In the genomic region with DNA sequence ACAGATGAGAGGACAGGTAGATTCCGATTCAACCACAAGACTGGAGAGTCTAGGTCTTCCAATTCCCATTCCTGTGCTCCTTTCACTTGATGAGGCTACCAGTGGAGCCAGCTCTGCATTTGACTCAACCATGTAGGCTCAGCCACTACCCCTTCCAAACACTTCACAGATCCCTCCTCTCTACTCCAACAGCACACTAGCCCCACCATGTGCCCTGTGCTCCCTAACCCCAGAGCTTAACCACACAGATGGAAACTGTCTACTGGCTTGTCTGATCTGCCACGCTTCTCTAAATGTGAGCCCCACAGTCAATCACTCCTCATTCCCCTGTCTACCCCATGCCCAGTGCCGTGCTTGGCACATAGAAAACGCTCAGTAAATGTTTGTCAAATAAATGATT, we compare ENCODE assay signal across 25 cellular contexts.
"Had no signal": no experiment of that assay in that cellular context is flagged by ENCODE, and none has a peak within 500 bp of the region (broad histone marks: within the 10 kb centered on the region; RNA-seq: fewer than 3 reads in every experiment).

No MANE protein-coding gene starts in this region.

- H3K27ac ChIP-seq: foreskin keratinocyte, left lung, sigmoid colon, testis had no signal

- H3K36me3 Mint-ChIP-seq: activated naive CD4-positive, alpha-beta T cell treated with anti-CD3 and anti-CD28 coated beads, Interleukin-2, amount 50 U/mL, for 24 hours; brain; naive thymus-derived CD4-positive, alpha-beta T cell; stimulated activated naive B cell treated with anti-CD40 and anti-IgM and Interleukin-4, amounts not matched to agents 10 μg/mL and 1 μg/mL and 100 μg/mL, for 72 hours; type B pancreatic cell had no signal

- H3K36me3 ChIP-seq: left lung, sigmoid colon had no signal

- DNase-seq: activated CD4-positive, alpha-beta T cell treated with anti-CD3 and anti-CD28 coated beads, Interleukin-2, amount 10 ng/mL, durations not matched to agents 7 days and 5 days; activated CD4-positive, CD25-positive, alpha-beta regulatory T cell; activated CD8-positive, alpha-beta T cell treated with anti-CD3 and anti-CD28 coated beads, Interleukin-2, amount 10 ng/mL, durations not matched to agents 7 days and 5 days; activated gamma-delta T cell treated with Interleukin-2 at 50 U/mL for 16 hours; aorta; caudate nucleus; dermis blood vessel endothelial cell; effector CD8-positive, alpha-beta T cell; foreskin keratinocyte; kidney glomerular epithelial cell; left lung; naive thymus-derived CD4-positive, alpha-beta T cell; posterior cingulate gyrus; sigmoid colon; stimulated activated CD4-positive, alpha-beta T cell treated with anti-CD3 and anti-CD28 coated beads, Interleukin-15, amount 100 ng/mL, for 24 hours; stimulated activated naive B cell treated with anti-CD40 and anti-IgM and Interleukin-4, amounts not matched to agents 10 μg/mL and 1 μg/mL and 100 μg/mL, for 72 hours; T-helper 9 cell; testis had no signal

- H3K27me3 Mint-ChIP-seq: activated CD4-positive, alpha-beta T cell treated with anti-CD3 and anti-CD28 coated beads, Interleukin-2, amount 10 ng/mL, durations not matched to agents 7 days and 5 days; stimulated activated naive B cell treated with anti-CD40 and anti-IgM and Interleukin-4, amounts not matched to agents 10 μg/mL and 1 μg/mL and 100 μg/mL, for 72 hours had no signal

- H3K4me2 ChIP-seq: smooth muscle cell had no signal

- H3K4me3 ChIP-seq: left lung, lung, sigmoid colon, smooth muscle cell, testis had no signal

- H3K4me3 Mint-ChIP-seq: activated CD4-positive, alpha-beta T cell treated with anti-CD3 and anti-CD28 coated beads, Interleukin-2, amount 10 ng/mL, durations not matched to agents 7 days and 5 days; activated CD8-positive, alpha-beta T cell treated with anti-CD3 and anti-CD28 coated beads, Interleukin-2, amount 10 ng/mL, durations not matched to agents 7 days and 5 days; activated naive CD4-positive, alpha-beta T cell treated with anti-CD3 and anti-CD28 coated beads, Interleukin-2, amount 50 U/mL, for 24 hours; activated T-helper 1 cell treated with anti-CD3 and anti-CD28 coated beads, Interleukin-12 subunit alpha, Interleukin-12 subunit beta, Interleukin-2, Interleukin-4 antibody, amounts not matched to agents 30 ng/mL and 10 ng/mL and 1 ng/mL, durations not matched to agents 14 hours and 24 hours and 36 hours; brain; naive thymus-derived CD4-positive, alpha-beta T cell; neural crest cell; stimulated activated naive B cell treated with anti-CD40 and anti-IgM and Interleukin-4, amounts not matched to agents 10 μg/mL and 1 μg/mL and 100 μg/mL, for 72 hours; type B pancreatic cell had no signal

- H3K9me3 Mint-ChIP-seq: activated CD4-positive, alpha-beta T cell treated with anti-CD3 and anti-CD28 coated beads, Interleukin-2, amount 10 ng/mL, durations not matched to agents 7 days and 5 days; activated T-helper 1 cell treated with anti-CD3 and anti-CD28 coated beads, Interleukin-12 subunit alpha, Interleukin-12 subunit beta, Interleukin-2, Interleukin-4 antibody, amounts not matched to agents 30 ng/mL and 10 ng/mL and 1 ng/mL, durations not matched to agents 14 hours and 24 hours and 36 hours; brain; stimulated activated naive B cell treated with anti-CD40 and anti-IgM and Interleukin-4, amounts not matched to agents 10 μg/mL and 1 μg/mL and 100 μg/mL, for 72 hours; type B pancreatic cell had no signal

- H3K4me1 ChIP-seq: foreskin keratinocyte, left lung, sigmoid colon, testis had no signal

- H3K27ac Mint-ChIP-seq: activated CD4-positive, alpha-beta T cell treated with anti-CD3 and anti-CD28 coated beads, Interleukin-2, amount 10 ng/mL, durations not matched to agents 7 days and 5 days; activated CD8-positive, alpha-beta T cell treated with anti-CD3 and anti-CD28 coated beads, Interleukin-2, amount 10 ng/mL, durations not matched to agents 7 days and 5 days; activated naive CD4-positive, alpha-beta T cell treated with anti-CD3 and anti-CD28 coated beads, Interleukin-2, amount 50 U/mL, for 24 hours; activated T-helper 1 cell treated with anti-CD3 and anti-CD28 coated beads, Interleukin-12 subunit alpha, Interleukin-12 subunit beta, Interleukin-2, Interleukin-4 antibody, amounts not matched to agents 30 ng/mL and 10 ng/mL and 1 ng/mL, durations not matched to agents 14 hours and 24 hours and 36 hours; brain; naive thymus-derived CD4-positive, alpha-beta T cell; stimulated activated naive B cell treated with anti-CD40 and anti-IgM and Interleukin-4, amounts not matched to agents 10 μg/mL and 1 μg/mL and 100 μg/mL, for 72 hours; type B pancreatic cell had no signal

- H3K27me3 ChIP-seq: foreskin keratinocyte, left lung, sigmoid colon, testis had no signal

- H3K9me3 ChIP-seq: left lung, sigmoid colon, testis had no signal

- H3K4me1 Mint-ChIP-seq: activated CD4-positive, alpha-beta T cell treated with anti-CD3 and anti-CD28 coated beads, Interleukin-2, amount 10 ng/mL, durations not matched to agents 7 days and 5 days; activated naive CD4-positive, alpha-beta T cell treated with anti-CD3 and anti-CD28 coated beads, Interleukin-2, amount 50 U/mL, for 24 hours; brain; naive thymus-derived CD4-positive, alpha-beta T cell; stimulated activated naive B cell treated with anti-CD40 and anti-IgM and Interleukin-4, amounts not matched to agents 10 μg/mL and 1 μg/mL and 100 μg/mL, for 72 hours had no signal
